In the genomic region with DNA sequence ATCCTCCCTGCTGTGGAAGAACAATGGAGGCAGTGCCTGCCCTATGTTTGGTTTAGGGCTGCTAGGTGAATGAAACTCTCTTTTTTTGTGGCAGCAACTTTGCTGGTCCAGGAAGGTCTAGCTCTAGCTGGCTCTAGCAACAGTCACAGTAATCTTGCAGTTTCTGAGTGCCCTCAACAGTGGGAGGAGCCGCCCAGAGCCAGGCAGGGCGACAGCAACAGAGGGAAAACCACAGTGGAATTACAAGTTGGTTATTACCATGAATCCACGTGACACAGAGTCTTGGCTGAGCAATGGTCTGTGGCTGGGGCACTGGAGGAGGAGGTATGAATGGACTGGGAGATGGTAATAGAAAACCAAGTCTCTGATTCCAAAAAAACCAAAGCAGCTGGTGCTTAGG, we compare ENCODE assay signal across 1 cellular context.
TF ChIP-seq lines count a peak whose summit lies in the region.

No MANE protein-coding gene starts in this region.

TF ChIP-seq in GM23338, 12 proteins besides CTCF, POLR2A, EP300 and RAD21 (continued from another document):
- TF ChIP-seq, protein P1, sequence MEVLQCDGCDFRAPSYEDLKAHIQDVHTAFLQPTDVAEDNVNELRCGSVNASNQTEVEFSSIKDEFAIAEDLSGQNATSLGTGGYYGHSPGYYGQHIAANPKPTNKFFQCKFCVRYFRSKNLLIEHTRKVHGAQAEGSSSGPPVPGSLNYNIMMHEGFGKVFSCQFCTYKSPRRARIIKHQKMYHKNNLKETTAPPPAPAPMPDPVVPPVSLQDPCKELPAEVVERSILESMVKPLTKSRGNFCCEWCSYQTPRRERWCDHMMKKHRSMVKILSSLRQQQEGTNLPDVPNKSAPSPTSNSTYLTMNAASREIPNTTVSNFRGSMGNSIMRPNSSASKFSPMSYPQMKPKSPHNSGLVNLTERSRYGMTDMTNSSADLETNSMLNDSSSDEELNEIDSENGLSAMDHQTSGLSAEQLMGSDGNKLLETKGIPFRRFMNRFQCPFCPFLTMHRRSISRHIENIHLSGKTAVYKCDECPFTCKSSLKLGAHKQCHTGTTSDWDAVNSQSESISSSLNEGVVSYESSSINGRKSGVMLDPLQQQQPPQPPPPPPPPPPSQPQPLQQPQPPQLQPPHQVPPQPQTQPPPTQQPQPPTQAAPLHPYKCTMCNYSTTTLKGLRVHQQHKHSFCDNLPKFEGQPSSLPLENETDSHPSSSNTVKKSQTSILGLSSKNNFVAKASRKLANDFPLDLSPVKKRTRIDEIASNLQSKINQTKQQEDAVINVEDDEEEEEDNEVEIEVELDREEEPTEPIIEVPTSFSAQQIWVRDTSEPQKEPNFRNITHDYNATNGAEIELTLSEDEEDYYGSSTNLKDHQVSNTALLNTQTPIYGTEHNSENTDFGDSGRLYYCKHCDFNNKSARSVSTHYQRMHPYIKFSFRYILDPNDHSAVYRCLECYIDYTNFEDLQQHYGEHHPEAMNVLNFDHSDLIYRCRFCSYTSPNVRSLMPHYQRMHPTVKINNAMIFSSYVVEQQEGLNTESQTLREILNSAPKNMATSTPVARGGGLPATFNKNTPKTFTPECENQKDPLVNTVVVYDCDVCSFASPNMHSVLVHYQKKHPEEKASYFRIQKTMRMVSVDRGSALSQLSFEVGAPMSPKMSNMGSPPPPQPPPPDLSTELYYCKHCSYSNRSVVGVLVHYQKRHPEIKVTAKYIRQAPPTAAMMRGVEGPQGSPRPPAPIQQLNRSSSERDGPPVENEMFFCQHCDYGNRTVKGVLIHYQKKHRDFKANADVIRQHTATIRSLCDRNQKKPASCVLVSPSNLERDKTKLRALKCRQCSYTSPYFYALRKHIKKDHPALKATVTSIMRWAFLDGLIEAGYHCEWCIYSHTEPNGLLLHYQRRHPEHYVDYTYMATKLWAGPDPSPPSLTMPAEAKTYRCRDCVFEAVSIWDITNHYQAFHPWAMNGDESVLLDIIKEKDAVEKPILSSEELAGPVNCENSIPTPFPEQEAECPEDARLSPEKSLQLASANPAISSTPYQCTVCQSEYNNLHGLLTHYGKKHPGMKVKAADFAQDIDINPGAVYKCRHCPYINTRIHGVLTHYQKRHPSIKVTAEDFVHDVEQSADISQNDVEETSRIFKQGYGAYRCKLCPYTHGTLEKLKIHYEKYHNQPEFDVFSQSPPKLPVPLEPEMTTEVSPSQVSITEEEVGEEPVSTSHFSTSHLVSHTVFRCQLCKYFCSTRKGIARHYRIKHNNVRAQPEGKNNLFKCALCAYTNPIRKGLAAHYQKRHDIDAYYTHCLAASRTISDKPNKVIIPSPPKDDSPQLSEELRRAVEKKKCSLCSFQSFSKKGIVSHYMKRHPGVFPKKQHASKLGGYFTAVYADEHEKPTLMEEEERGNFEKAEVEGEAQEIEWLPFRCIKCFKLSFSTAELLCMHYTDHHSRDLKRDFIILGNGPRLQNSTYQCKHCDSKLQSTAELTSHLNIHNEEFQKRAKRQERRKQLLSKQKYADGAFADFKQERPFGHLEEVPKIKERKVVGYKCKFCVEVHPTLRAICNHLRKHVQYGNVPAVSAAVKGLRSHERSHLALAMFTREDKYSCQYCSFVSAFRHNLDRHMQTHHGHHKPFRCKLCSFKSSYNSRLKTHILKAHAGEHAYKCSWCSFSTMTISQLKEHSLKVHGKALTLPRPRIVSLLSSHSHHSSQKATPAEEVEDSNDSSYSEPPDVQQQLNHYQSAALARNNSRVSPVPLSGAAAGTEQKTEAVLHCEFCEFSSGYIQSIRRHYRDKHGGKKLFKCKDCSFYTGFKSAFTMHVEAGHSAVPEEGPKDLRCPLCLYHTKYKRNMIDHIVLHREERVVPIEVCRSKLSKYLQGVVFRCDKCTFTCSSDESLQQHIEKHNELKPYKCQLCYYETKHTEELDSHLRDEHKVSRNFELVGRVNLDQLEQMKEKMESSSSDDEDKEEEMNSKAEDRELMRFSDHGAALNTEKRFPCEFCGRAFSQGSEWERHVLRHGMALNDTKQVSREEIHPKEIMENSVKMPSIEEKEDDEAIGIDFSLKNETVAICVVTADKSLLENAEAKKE (CRISPR knock-in tag; IDR thresholded peaks at IDR 0.05): no peak
- TF ChIP-seq STAT1 (IDR thresholded peaks at IDR 0.05; ENCODE audit: unreplicated experiment) (no peak), CREB1 (CRISPR knock-in tag; IDR thresholded peaks at IDR 0.05; ENCODE audit: low read depth) (no peak)
TF ChIP-seq in GM23338: peak in this region for 0.
